Comparison of ENCODE assay signal across 31 cellular contexts in the genomic region with DNA sequence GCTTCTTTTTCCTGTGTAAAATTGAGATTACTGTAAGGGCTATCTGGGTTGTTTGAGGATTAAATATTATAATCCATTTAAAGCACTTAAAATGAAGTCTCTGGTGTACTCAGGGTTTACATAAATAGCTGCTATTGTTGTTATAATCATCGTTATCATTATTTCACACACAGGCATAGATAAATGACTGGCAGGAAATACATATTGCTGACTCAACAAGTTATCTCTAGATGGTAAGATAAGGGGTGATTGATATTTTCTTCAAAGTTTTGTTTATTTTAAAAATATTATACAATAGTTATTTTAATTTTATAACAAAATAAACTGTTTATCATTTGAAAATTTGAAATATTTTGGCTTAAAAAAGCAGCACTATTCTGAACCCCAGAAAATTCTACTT.
"Had no signal": no experiment of that assay in that cellular context is flagged by ENCODE, and none has a peak within 500 bp of the region (broad histone marks: within the 10 kb centered on the region; RNA-seq: fewer than 3 reads in every experiment).

No MANE protein-coding gene starts in this region.

- H3K4me3 ChIP-seq: coronary artery, dorsolateral prefrontal cortex, esophagus muscularis mucosa, gastrocnemius medialis, heart right ventricle had no signal

- FAIRE-seq: bronchial epithelial cell had no signal

- H3K36me3 ChIP-seq: brain microvascular endothelial cell, esophagus muscularis mucosa, gastrocnemius medialis, heart right ventricle, WERI-Rb-1 had no signal

- H3K27ac ChIP-seq: brain microvascular endothelial cell, coronary artery, dorsolateral prefrontal cortex, esophagus muscularis mucosa, foreskin keratinocyte, gastrocnemius medialis, heart right ventricle, WERI-Rb-1 had no signal

- DNase-seq: activated B cell treated with CpG ODN at 0.5 μM for 24 hours; activated CD4-positive, alpha-beta T cell treated with anti-CD3 and anti-CD28 coated beads for 48 hours; activated CD4-positive, alpha-beta T cell treated with anti-CD3 and anti-CD28 coated beads, Interleukin-2, amount 50 U/mL, for 1 hour; activated CD4-positive, alpha-beta T cell treated with anti-CD3 and anti-CD28 coated beads, Interleukin-2, amount 50 U/mL, for 48 hours; activated CD8-positive, alpha-beta memory T cell treated with anti-CD3 and anti-CD28 coated beads, Interleukin-2, amount 10 ng/mL, durations not matched to agents 7 days and 5 days; activated CD8-positive, alpha-beta memory T cell treated with anti-CD3 and anti-CD28 coated beads, Interleukin-2, amount 50 U/mL, for 4 hours; activated CD8-positive, alpha-beta T cell treated with anti-CD3 and anti-CD28 coated beads, Interleukin-2, amount 10 ng/mL, durations not matched to agents 7 days and 5 days; activated effector memory CD4-positive, alpha-beta T cell treated with anti-CD3 and anti-CD28 coated beads, Interleukin-2, amount 50 U/mL, for 16 hours; activated naive CD4-positive, alpha-beta T cell treated with anti-CD3 and anti-CD28 coated beads, Interleukin-2, amount 10 ng/mL, durations not matched to agents 7 days and 5 days; activated naive CD8-positive, alpha-beta T cell treated with anti-CD3 and anti-CD28 coated beads, Interleukin-2, amount 10 ng/mL, durations not matched to agents 7 days and 5 days; activated T-cell treated with anti-CD3 and anti-CD28 coated beads, Interleukin-2, amount 50 U/mL, for 1 hour; activated T-cell treated with anti-CD3 and anti-CD28 coated beads, Interleukin-2, amount 50 U/mL, for 48 hours; amniotic stem cell; anterior cingulate cortex; brain microvascular endothelial cell; dorsolateral prefrontal cortex; effector memory CD4-positive, alpha-beta T cell; endodermal cell; erythroblast; foreskin keratinocyte; gastrocnemius medialis; heart right ventricle; T-helper 1 cell; T-helper 17 cell; T1000; WERI-Rb-1 had no signal

- H3K9me3 ChIP-seq: esophagus muscularis mucosa, gastrocnemius medialis had no signal

- H3K27me3 ChIP-seq: brain microvascular endothelial cell, esophagus muscularis mucosa, foreskin keratinocyte, gastrocnemius medialis, heart right ventricle had no signal

- H3K4me1 ChIP-seq: esophagus muscularis mucosa, foreskin keratinocyte, gastrocnemius medialis, heart right ventricle had no signal

- ATAC-seq: activated CD4-positive, CD25-positive, alpha-beta regulatory T cell treated with anti-CD3 and anti-CD28 coated beads, Interleukin-2, amount 50 U/mL, for 24 hours; activated CD8-positive, alpha-beta memory T cell treated with anti-CD3 and anti-CD28 coated beads, Interleukin-2, amount 10 ng/mL, durations not matched to agents 7 days and 5 days; activated CD8-positive, alpha-beta T cell treated with anti-CD3 and anti-CD28 coated beads, Interleukin-2, amount 10 ng/mL, durations not matched to agents 7 days and 5 days; activated naive CD4-positive, alpha-beta T cell treated with anti-CD3 and anti-CD28 coated beads, Interleukin-2, amount 50 U/mL, for 72 hours; foreskin keratinocyte; gastrocnemius medialis; heart right ventricle; T-helper 17 cell had no signal
